In the genomic region with DNA sequence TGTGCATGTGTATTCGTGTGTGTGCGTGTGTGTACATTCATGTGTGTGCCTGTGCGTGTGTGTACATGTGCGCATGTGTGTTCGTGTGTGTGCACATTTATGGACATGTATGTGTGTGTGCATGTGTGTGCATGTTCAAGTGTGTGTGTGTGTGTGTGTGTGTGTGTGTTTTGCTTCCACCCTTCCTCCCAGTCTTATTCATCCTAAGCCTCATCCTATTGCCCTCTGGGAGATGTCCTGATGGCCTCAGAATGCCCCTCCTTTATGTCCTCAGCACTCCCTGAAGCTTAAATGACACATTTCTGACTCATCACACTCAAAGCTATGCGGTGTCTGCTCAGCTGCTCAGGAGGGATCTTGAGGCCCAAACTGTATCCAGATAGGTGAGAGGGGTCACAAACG, we compare ENCODE assay signal across 11 cellular contexts.
DNase-seq lines count a peak whose midpoint lies in the region; ATAC-seq, FAIRE-seq and TF ChIP-seq lines count a peak whose summit lies in the region.
"Had no signal": no experiment of that assay in that cellular context is flagged by ENCODE, and none has a peak within 500 bp of the region (broad histone marks: within the 10 kb centered on the region; RNA-seq: fewer than 3 reads in every experiment).

No MANE protein-coding gene starts in this region.

- peaks cover 21% of the 10 kb centered on the region for H3K27me3 ChIP-seq in left ventricle myocardium inferior (ENCODE audit: low read depth)
- H3K27me3 ChIP-seq: BLaER1 treated with 17β-estradiol and CSF1 and Interleukin-3, amounts not matched to agents 10 nM and 100 nM had no signal

- TF ChIP-seq RAD21 in A549 (conservative IDR thresholded peaks at IDR 0.05 in 1 of 2, IDR thresholded peaks at IDR 0.05 in 1 of 2): no peak

- ATAC-seq in A549 (peak; percentile 87 to 93), HG02678 (IDR thresholded peaks at IDR 0.05; ENCODE audit: unreplicated experiment) (no peak)
- ATAC-seq: left colon had no signal

- WGBS in A549 (ENCODE audit: missing lambda C conversion rate): 56% methylated on average over 7 of the region's 7 CpGs
- 70 to 77% methylated on average over 7 of the region's 7 CpGs for WGBS in lower leg skin, 2 donors

- H3K36me3 ChIP-seq in left ventricle myocardium inferior: no peaks in the 10 kb centered on the region
- H3K36me3 ChIP-seq: BLaER1 treated with 17β-estradiol and CSF1 and Interleukin-3, amounts not matched to agents 10 nM and 100 nM had no signal

- TF ChIP-seq POLR2A in A549 (IDR thresholded peaks at IDR 0.05; ENCODE audit: low read length): no peak
- TF ChIP-seq POLR2A in lower leg skin (IDR thresholded peaks at IDR 0.05): no peak

- TF ChIP-seq EP300 in A549 (IDR thresholded peaks at IDR 0.05): no peak

- H3K27ac ChIP-seq in A549 (peak overlapping the region; percentile 60 to 82), left ventricle myocardium inferior (replicated peaks) (no peak overlapping the region)
- H3K27ac ChIP-seq: BLaER1 treated with 17β-estradiol and CSF1 and Interleukin-3, amounts not matched to agents 10 nM and 100 nM had no signal

- CTCF ChIA-PET in A549 (lab: Yijun Ruan, JAX): interaction anchor here (0.7 to 6.0 kb wide), 4 partner anchors 10 to 206 kb away, joined by 3 to 39 read pairs (median 6); no protein-coding TSS in a partner anchor

- intact Hi-C loops in lower leg skin (cut with DNase I; ENCODE audit: low total_unique reads) (no loop called here), left ventricle myocardium inferior (cut with micrococcal nuclease) (no loop called here)

- no peaks in the 10 kb centered on the region for H3K9me3 ChIP-seq in A549
- H3K9me3 ChIP-seq in left ventricle myocardium inferior (replicated peaks): no peaks in the 10 kb centered on the region
- H3K9me3 ChIP-seq: BLaER1 treated with 17β-estradiol and CSF1 and Interleukin-3, amounts not matched to agents 10 nM and 100 nM had no signal

- peaks cover 22% of the 10 kb centered on the region for H3K4me1 ChIP-seq in A549
- H3K4me1 ChIP-seq in left ventricle myocardium inferior: peaks cover 13% of the 10 kb centered on the region

- TF ChIP-seq CTCF in A549 (IDR thresholded peaks at IDR 0.05): no peak
- no peak for TF ChIP-seq CTCF in lower leg skin (IDR thresholded peaks at IDR 0.05)
- no peak for TF ChIP-seq CTCF in left ventricle myocardium inferior (IDR thresholded peaks at IDR 0.05; ENCODE audit: borderline replicate concordance)

- DNase-seq in A549 (ENCODE audit: low read depth in 1 of 2, low spot score in 1 of 2): peak; percentile 60 to 81
- DNase-seq in H4 (ENCODE audit: low spot score): peak; percentile 65
- peak; percentile 55 to 83 for DNase-seq in SW 1271 (lab: John Stamatoyannopoulos, UW)
- DNase-seq in glomerular visceral epithelial cell (ENCODE audit: extremely low spot score): peak; percentile 81
- DNase-seq in lower leg skin (ENCODE audit: low spot score in 2 of 2): no peak
- DNase-seq in NCI-H1092 treated with DMSO at 0.1 percent for 48 hours (lab: John Stamatoyannopoulos, UW): no peak
- DNase-seq in left ventricle myocardium inferior: no peak
- DNase-seq: aorta, left colon had no signal

- FAIRE-seq in A549 (lab: Jason Lieb, UNC): no peak

- POLR2A ChIA-PET in A549 (lab: Yijun Ruan, JAX): interaction anchor here (0.7 kb wide), 1 partner anchor 165 kb away, joined by 3 read pairs; no protein-coding TSS in a partner anchor

- no peak overlapping the region for H3K4me3 ChIP-seq in A549
- no peak overlapping the region for H3K4me3 ChIP-seq in lower leg skin (ENCODE audit: low read depth, poor library complexity, severe bottlenecking)
- H3K4me3 ChIP-seq in left ventricle myocardium inferior: no peak overlapping the region
- H3K4me3 ChIP-seq: BLaER1 treated with 17β-estradiol and CSF1 and Interleukin-3, amounts not matched to agents 10 nM and 100 nM had no signal

- H3K4me2 ChIP-seq in A549: peak overlapping the region; percentile 61

TF ChIP-seq in A549, 52 proteins besides CTCF, POLR2A, EP300 and RAD21:
- TF ChIP-seq JUNB (IDR thresholded peaks at IDR 0.05): peak; percentile 34
- TF ChIP-seq ZSCAN20 (CRISPR knock-in tag; IDR thresholded peaks at IDR 0.05): no peak
- TF ChIP-seq, protein P1, sequence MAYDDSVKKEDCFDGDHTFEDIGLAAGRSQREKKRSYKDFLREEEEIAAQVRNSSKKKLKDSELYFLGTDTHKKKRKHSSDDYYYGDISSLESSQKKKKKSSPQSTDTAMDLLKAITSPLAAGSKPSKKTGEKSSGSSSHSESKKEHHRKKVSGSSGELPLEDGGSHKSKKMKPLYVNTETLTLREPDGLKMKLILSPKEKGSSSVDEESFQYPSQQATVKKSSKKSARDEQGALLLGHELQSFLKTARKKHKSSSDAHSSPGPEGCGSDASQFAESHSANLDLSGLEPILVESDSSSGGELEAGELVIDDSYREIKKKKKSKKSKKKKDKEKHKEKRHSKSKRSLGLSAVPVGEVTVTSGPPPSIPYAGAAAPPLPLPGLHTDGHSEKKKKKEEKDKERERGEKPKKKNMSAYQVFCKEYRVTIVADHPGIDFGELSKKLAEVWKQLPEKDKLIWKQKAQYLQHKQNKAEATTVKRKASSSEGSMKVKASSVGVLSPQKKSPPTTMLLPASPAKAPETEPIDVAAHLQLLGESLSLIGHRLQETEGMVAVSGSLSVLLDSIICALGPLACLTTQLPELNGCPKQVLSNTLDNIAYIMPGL (CRISPR knock-in tag; IDR thresholded peaks at IDR 0.05; ENCODE audit: borderline replicate concordance): no peak
- peak; percentile 49; the same call in 1 of the 2 replicates for TF ChIP-seq FOSL2 (IDR thresholded peaks at IDR 0.05)
- peak; percentile 71 for TF ChIP-seq FOSL2 (CRISPR knock-in tag; IDR thresholded peaks at IDR 0.05)
- no peak for TF ChIP-seq SMC3 (IDR thresholded peaks at IDR 0.05)
- TF ChIP-seq, protein P2, sequence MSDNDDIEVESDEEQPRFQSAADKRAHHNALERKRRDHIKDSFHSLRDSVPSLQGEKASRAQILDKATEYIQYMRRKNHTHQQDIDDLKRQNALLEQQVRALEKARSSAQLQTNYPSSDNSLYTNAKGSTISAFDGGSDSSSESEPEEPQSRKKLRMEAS (IDR thresholded peaks at IDR 0.05): 0 out of 2 replicates have a peak, but pooled peaks have one; percentile 20
- no peak for TF ChIP-seq NR3C1 (IDR thresholded peaks at IDR 0.05)

Comparison
In these comparisons a context has a peak if more than half of its experiments do, and no peak if none do; other contexts are left out.
1. DNase-seq: peak in A549 (2 of 2), H4 (single experiment), SW 1271 (2 of 2) and glomerular visceral epithelial cell (single experiment); none in lower leg skin (0 of 2), NCI-H1092 treated with DMSO at 0.1 percent for 48 hours (single experiment) and left ventricle myocardium inferior (single experiment).